In the genomic region with DNA sequence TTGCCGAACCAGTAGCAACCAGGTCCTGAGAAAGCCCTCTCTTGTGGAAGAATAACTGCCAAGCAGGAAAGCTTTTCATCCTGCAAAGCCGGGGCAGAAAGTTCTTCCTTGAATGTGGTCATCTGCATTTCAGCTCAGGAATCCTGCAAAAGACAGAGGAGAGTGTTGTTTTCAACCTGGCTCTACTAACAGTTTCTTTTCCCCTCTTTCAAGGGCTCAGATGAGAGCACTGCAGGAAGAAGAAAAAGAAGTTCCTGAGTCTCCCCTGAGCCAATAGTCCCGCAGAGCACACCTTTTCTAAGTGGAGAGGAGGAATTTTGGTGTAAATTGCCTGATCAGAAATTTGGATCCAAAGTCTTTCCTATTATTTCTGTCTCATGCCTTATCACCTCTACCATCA, we compare ENCODE assay signal across 19 cellular contexts. TPM values are rescaled to one million over a fixed set of nuclear protein-coding genes. Genes with fewer than 3 reads are reported as not detected.
"Had no signal": no experiment of that assay in that cellular context is flagged by ENCODE, and none has a peak within 500 bp of the region (broad histone marks: within the 10 kb centered on the region; RNA-seq: fewer than 3 reads in every experiment).

No MANE protein-coding gene starts in this region.

- H3K27ac ChIP-seq: brain microvascular endothelial cell, right atrium auricular region, skin epidermis had no signal

- FAIRE-seq: endometrium, kidney had no signal

- H3K27me3 ChIP-seq: brain microvascular endothelial cell, left lung, right atrium auricular region, upper lobe of left lung had no signal

- DNase-seq: activated CD4-positive, alpha-beta T cell treated with anti-CD3 and anti-CD28 coated beads, Interleukin-2, amount 50 U/mL, for 1 hour; activated effector memory CD4-positive, alpha-beta T cell treated with anti-CD3 and anti-CD28 coated beads, Interleukin-2, amount 50 U/mL, for 16 hours; activated T-cell treated with anti-CD3 and anti-CD28 coated beads, Interleukin-2, amount 50 U/mL, for 24 hours; brain microvascular endothelial cell; dermis blood vessel endothelial cell; kidney; left lung; nephron progenitor cell; occipital lobe; stimulated activated CD4-positive, alpha-beta T cell treated with anti-CD3 and anti-CD28 coated beads, Interleukin-15, amount 100 ng/mL, for 24 hours; stimulated activated CD4-positive, alpha-beta T cell treated with anti-CD3 and anti-CD28 coated beads, Interleukin-4, amount 100 ng/mL, for 1 hour; upper lobe of left lung had no signal

- H3K27ac Mint-ChIP-seq: activated naive CD4-positive, alpha-beta T cell treated with anti-CD3 and anti-CD28 coated beads, Interleukin-2, amount 50 U/mL, for 24 hours; activated T-cell treated with anti-CD3 and anti-CD28 coated beads, Interleukin-2, amount 50 U/mL, for 24 hours; nephron progenitor cell; stimulated activated naive CD8-positive, alpha-beta T cell treated with anti-CD3 and anti-CD28 coated beads, Interleukin-15, Interleukin-2, amounts not matched to agents 100 ng/mL and 50 ng/mL, for 24 hours had no signal

- H3K36me3 ChIP-seq: brain microvascular endothelial cell, right atrium auricular region, upper lobe of left lung had no signal

- H3K4me1 Mint-ChIP-seq: activated naive CD4-positive, alpha-beta T cell treated with anti-CD3 and anti-CD28 coated beads, Interleukin-2, amount 50 U/mL, for 24 hours had no signal

- H3K9me3 Mint-ChIP-seq: activated naive CD4-positive, alpha-beta T cell treated with anti-CD3 and anti-CD28 coated beads, Interleukin-2, amount 50 U/mL, for 24 hours; activated T-cell treated with anti-CD3 and anti-CD28 coated beads, Interleukin-2, amount 50 U/mL, for 24 hours; nephron progenitor cell; stimulated activated naive CD8-positive, alpha-beta T cell treated with anti-CD3 and anti-CD28 coated beads, Interleukin-15, Interleukin-2, amounts not matched to agents 100 ng/mL and 50 ng/mL, for 24 hours had no signal

- H3K27me3 Mint-ChIP-seq: activated naive CD4-positive, alpha-beta T cell treated with anti-CD3 and anti-CD28 coated beads, Interleukin-2, amount 50 U/mL, for 24 hours; activated T-cell treated with anti-CD3 and anti-CD28 coated beads, Interleukin-2, amount 50 U/mL, for 24 hours had no signal

- H3K4me3 ChIP-seq: left lung, right atrium auricular region, skin epidermis, upper lobe of left lung had no signal

- H3K4me1 ChIP-seq: right atrium auricular region, upper lobe of left lung had no signal

- ATAC-seq: left lung had no signal

- H3K9me3 ChIP-seq: left lung, right atrium auricular region, upper lobe of left lung had no signal

- H3K4me3 Mint-ChIP-seq: activated naive CD4-positive, alpha-beta T cell treated with anti-CD3 and anti-CD28 coated beads, Interleukin-2, amount 50 U/mL, for 24 hours; activated T-cell treated with anti-CD3 and anti-CD28 coated beads, Interleukin-2, amount 50 U/mL, for 24 hours; nephron progenitor cell; stimulated activated naive CD8-positive, alpha-beta T cell treated with anti-CD3 and anti-CD28 coated beads, Interleukin-15, Interleukin-2, amounts not matched to agents 100 ng/mL and 50 ng/mL, for 24 hours had no signal

- H3K36me3 Mint-ChIP-seq: activated naive CD4-positive, alpha-beta T cell treated with anti-CD3 and anti-CD28 coated beads, Interleukin-2, amount 50 U/mL, for 24 hours had no signal

RNA-seq across cellular contexts. Expression of gene HLA-DRB5, which starts 48.9 kb away (rescaled TPM):
- total RNA-seq: cerebellum, dermis blood vessel endothelial cell, occipital lobe, temporal lobe had no signal

RNA-seq across cellular contexts. Expression of gene HLA-DQA1, which starts 58.2 kb away (rescaled TPM):
- total RNA-seq: cerebellum, dermis blood vessel endothelial cell had no signal
